Comparison of ENCODE assay signal across 20 cellular contexts in the genomic region with DNA sequence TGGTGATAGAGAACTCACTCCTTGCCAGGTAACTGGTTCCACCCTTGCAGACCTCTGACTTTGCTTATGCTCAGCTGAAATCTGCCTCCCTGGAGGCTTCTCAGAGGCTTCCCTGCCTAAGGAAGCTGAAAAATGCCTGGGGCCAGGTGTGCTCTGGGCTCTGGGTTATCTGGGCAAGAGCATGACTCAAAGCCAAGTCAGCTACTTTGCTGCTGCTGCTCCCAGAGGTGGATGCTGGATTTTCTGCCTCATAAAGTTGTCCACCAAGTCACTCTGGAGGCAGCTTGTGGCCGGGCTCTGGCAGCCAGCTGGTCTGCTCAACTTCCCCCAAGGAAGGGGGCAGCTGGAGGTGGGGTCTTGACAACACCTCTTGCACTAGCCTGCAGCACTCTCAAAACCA.
DNase-seq lines count a peak whose midpoint lies in the region; ATAC-seq, FAIRE-seq and TF ChIP-seq lines count a peak whose summit lies in the region.
"Had no signal": no experiment of that assay in that cellular context is flagged by ENCODE, and none has a peak within 500 bp of the region (broad histone marks: within the 10 kb centered on the region; RNA-seq: fewer than 3 reads in every experiment).

No MANE protein-coding gene starts in this region.

- H3K36me3 ChIP-seq in RWPE2 (ENCODE audit: low read depth) (no peaks in the 10 kb centered on the region), small intestine (ENCODE audit: control insufficient read depth in 2 of 2, insufficient read depth in 2 of 2, low read length in 2 of 2) (no peaks in the 10 kb centered on the region)
- H3K36me3 ChIP-seq: brain microvascular endothelial cell had no signal

- WGBS in small intestine, 3 donors: 60 to 89% (median 67%) methylated on average over 1 of the region's 1 CpG

- ATAC-seq in RWPE2 (ENCODE audit: low read depth) (peak; percentile 85), GM21619 (IDR thresholded peaks at IDR 0.05; ENCODE audit: unreplicated experiment) (no peak), HG03469 (IDR thresholded peaks at IDR 0.05; ENCODE audit: unreplicated experiment) (no peak)
- ATAC-seq: left ventricle myocardium superior had no signal

- H3K27ac ChIP-seq in RWPE2 (ENCODE audit: poor library complexity, severe bottlenecking): peak overlapping the region; percentile 91
- no peak overlapping the region for H3K27ac ChIP-seq in small intestine (ENCODE audit: low read depth in 1 of 2, low read length in 1 of 2)
- H3K27ac ChIP-seq: brain microvascular endothelial cell, testis had no signal

- H3K4me1 ChIP-seq in RWPE2 (ENCODE audit: insufficient read depth, poor library complexity, severe bottlenecking) (peaks cover 33% of the 10 kb centered on the region), small intestine (ENCODE audit: control insufficient read depth in 2 of 2, insufficient read depth in 1 of 2, low read depth in 1 of 2, low read length in 1 of 2) (no peaks in the 10 kb centered on the region)
- H3K4me1 ChIP-seq: testis had no signal

- intact Hi-C loops in posterior vena cava (cut with DNase I): no loop called here

- H3K9me3 ChIP-seq in RWPE2 (ENCODE audit: severe bottlenecking) (no peaks in the 10 kb centered on the region), small intestine (ENCODE audit: control insufficient read depth, low read depth) (no peaks in the 10 kb centered on the region)
- H3K9me3 ChIP-seq: testis had no signal

- DNase-seq in HPDE6-E6E7 (ENCODE audit: extremely low spot score) (peak; percentile 66), RWPE2 (ENCODE audit: low spot score) (no peak), islet precursor cell (peak; percentile 89), small intestine (peak; percentile 15), posterior vena cava (ENCODE audit: low spot score) (no peak), dedifferentiated amniotic fluid mesenchymal stem cell (ENCODE audit: extremely low spot score) (no peak)
- DNase-seq: activated B cell treated with CpG ODN at 0.5 μM for 24 hours; activated naive CD8-positive, alpha-beta T cell treated with anti-CD3 and anti-CD28 coated beads, Interleukin-2, amount 10 ng/mL, durations not matched to agents 7 days and 5 days; brain microvascular endothelial cell; left ventricle myocardium superior; naive B cell; NCI-H1092; NCI-H748 treated with DMSO at 0.1 percent for 48 hours; stimulated activated CD4-positive, alpha-beta T cell treated with anti-CD3 and anti-CD28 coated beads, Interleukin-4, amount 100 ng/mL, for 4 hours; T-helper 1 cell; testis had no signal

- peak; percentile 16 for TF ChIP-seq CTCF in RWPE2 (IDR thresholded peaks at IDR 0.05; ENCODE audit: poor library complexity, severe bottlenecking)

- H3K27me3 ChIP-seq in RWPE2 (ENCODE audit: insufficient read depth, poor library complexity, severe bottlenecking): no peaks in the 10 kb centered on the region
- no peaks in the 10 kb centered on the region for H3K27me3 ChIP-seq in small intestine (ENCODE audit: control insufficient read depth in 2 of 2, insufficient read depth in 2 of 2, low read length in 2 of 2)
- H3K27me3 ChIP-seq: brain microvascular endothelial cell, testis had no signal

- no peak for FAIRE-seq in small intestine (lab: Jason Lieb, UNC)
- FAIRE-seq: GM12892 had no signal

- no peak overlapping the region for H3K4me3 ChIP-seq in RWPE2 (ENCODE audit: severe bottlenecking)
- no peak overlapping the region for H3K4me3 ChIP-seq in small intestine (ENCODE audit: low read depth in 1 of 2, low read length in 2 of 2)
- H3K4me3 ChIP-seq: skin epidermis, testis had no signal

Comparison
In these comparisons a context has a peak if more than half of its experiments do, and no peak if none do; other contexts are left out.
1. DNase-seq: peak in HPDE6-E6E7 (single experiment), islet precursor cell (single experiment) and small intestine (single experiment); none in RWPE2 (single experiment), posterior vena cava (single experiment) and dedifferentiated amniotic fluid mesenchymal stem cell (single experiment).